ENCODE assay signal across 17 cellular contexts in genomic region chr15:59999558-60000112, GRCh38. TPM values are rescaled to one million over a fixed set of nuclear protein-coding genes. Genes with fewer than 3 reads are reported as not detected.
DNase-seq lines count a peak whose midpoint lies in the region; ATAC-seq and TF ChIP-seq lines count a peak whose summit lies in the region.
"Had no signal": no experiment of that assay in that cellular context is flagged by ENCODE, and none has a peak within 500 bp of the region (broad histone marks: within the 10 kb centered on the region; RNA-seq: fewer than 3 reads in every experiment).

No MANE protein-coding gene starts in this region.

- peak overlapping the region; percentile 58 for H3K27ac Mint-ChIP-seq in T-helper 1 cell treated with Interleukin-12 subunit alpha and Interleukin-12 subunit beta and Interleukin-4 antibody, amounts not matched to agents 30 μg/mL and 1 μg/mL, for 36 hours
- peak overlapping the region; percentile 63 for H3K27ac Mint-ChIP-seq in nephron progenitor cell

- H3K4me1 ChIP-seq in HUES64 (ENCODE audit: insufficient read depth, low read length): peaks cover 57% of the 10 kb centered on the region

- DNase-seq in T-helper 1 cell (no peak), ecto neural progenitor cell (ENCODE audit: low spot score) (peak; percentile 65), nephron progenitor cell (peak; percentile 26), NCI-H526 treated with DMSO at 0.1 percent for 48 hours (lab: John Stamatoyannopoulos, UW) (no peak)
- DNase-seq: ACHN; activated naive CD4-positive, alpha-beta T cell; GM23248; MG63; SHP77 treated with DMSO at 0.1 percent for 48 hours; stimulated activated CD4-positive, alpha-beta T cell treated with anti-CD3 and anti-CD28 coated beads, Interleukin-1b, Interleukin-23, amount 100 ng/mL, for 48 hours had no signal

- peaks cover 17% of the 10 kb centered on the region for H3K9me3 Mint-ChIP-seq in T-helper 1 cell treated with Interleukin-12 subunit alpha and Interleukin-12 subunit beta and Interleukin-4 antibody, amounts not matched to agents 30 μg/mL and 1 μg/mL, for 36 hours
- H3K9me3 Mint-ChIP-seq in nephron progenitor cell: no peaks in the 10 kb centered on the region

- peaks cover 22% of the 10 kb centered on the region for H3K36me3 Mint-ChIP-seq in T-helper 1 cell treated with Interleukin-12 subunit alpha and Interleukin-12 subunit beta and Interleukin-4 antibody, amounts not matched to agents 30 μg/mL and 1 μg/mL, for 36 hours (ENCODE audit: low read depth)
- no peaks in the 10 kb centered on the region for H3K36me3 Mint-ChIP-seq in nephron progenitor cell (ENCODE audit: low read depth)

- ATAC-seq in GM19328 (IDR thresholded peaks at IDR 0.05; ENCODE audit: unreplicated experiment): no peak
- ATAC-seq in HG02678 (IDR thresholded peaks at IDR 0.05; ENCODE audit: unreplicated experiment): no peak

- H3K9me3 ChIP-seq in HUES64 (ENCODE audit: insufficient read depth, low read depth, low read length): no peaks in the 10 kb centered on the region
- H3K9me3 ChIP-seq: breast epithelium, MG63, right lobe of liver had no signal

- H3K9ac ChIP-seq in HUES64 (ENCODE audit: low read depth, low read length): peak overlapping the region; percentile 48
- H3K9ac ChIP-seq: GM23248 had no signal

- peaks cover 96% of the 10 kb centered on the region for H3K27me3 Mint-ChIP-seq in T-helper 1 cell treated with Interleukin-12 subunit alpha and Interleukin-12 subunit beta and Interleukin-4 antibody, amounts not matched to agents 30 μg/mL and 1 μg/mL, for 36 hours (ENCODE audit: low read depth)
- peaks cover 66% of the 10 kb centered on the region for H3K27me3 Mint-ChIP-seq in nephron progenitor cell (ENCODE audit: low read depth, poor library complexity)

- peak overlapping the region; percentile 62 for H3K4me3 ChIP-seq in HUES64 (ENCODE audit: low read length)
- H3K4me3 ChIP-seq: breast epithelium, GM23248, lung, MG63, right lobe of liver had no signal

- WGBS in HUES64: under 1% methylated on average over 29 of the region's 29 CpGs

- H3K27me3 ChIP-seq in HUES64 (ENCODE audit: insufficient read depth, low read length): peaks cover 96% of the 10 kb centered on the region

- peak overlapping the region; percentile 76; the same call in 1 of the 2 replicates for H3K27ac ChIP-seq in HUES64 (ENCODE audit: low read depth, low read length)
- H3K27ac ChIP-seq: breast epithelium, GM23248, right lobe of liver had no signal

- no peaks in the 10 kb centered on the region for H3K36me3 ChIP-seq in HUES64 (ENCODE audit: insufficient read depth, low read length)
- H3K36me3 ChIP-seq: breast epithelium, MG63, right lobe of liver had no signal

- H3K4me1 Mint-ChIP-seq in T-helper 1 cell treated with Interleukin-12 subunit alpha and Interleukin-12 subunit beta and Interleukin-4 antibody, amounts not matched to agents 30 μg/mL and 1 μg/mL, for 36 hours (ENCODE audit: low read depth): peaks cover 64% of the 10 kb centered on the region
- H3K4me1 Mint-ChIP-seq in nephron progenitor cell: peaks cover 85% of the 10 kb centered on the region

- no peak for TF ChIP-seq CTCF in nephron progenitor cell (IDR thresholded peaks at IDR 0.05)

- H3K4me3 Mint-ChIP-seq in T-helper 1 cell treated with Interleukin-12 subunit alpha and Interleukin-12 subunit beta and Interleukin-4 antibody, amounts not matched to agents 30 μg/mL and 1 μg/mL, for 36 hours: peak overlapping the region; percentile 7
- peak overlapping the region; percentile 93 for H3K4me3 Mint-ChIP-seq in nephron progenitor cell

RNA-seq across cellular contexts. Expression of gene FOXB1, which starts 4.5 kb away (rescaled TPM):
- polyA plus RNA-seq in HUES64 (2013, experiment 1 of 2): 16.4 TPM
- 23.1 TPM for polyA plus RNA-seq in HUES64 (2013, experiment 2 of 2)
- polyA plus RNA-seq: GM23248 had no signal

Comparison
In these comparisons a context has a peak if more than half of its experiments do, and no peak if none do; other contexts are left out.
1. DNase-seq: peak in ecto neural progenitor cell (single experiment) and nephron progenitor cell (single experiment); none in T-helper 1 cell (0 of 5) and NCI-H526 treated with DMSO at 0.1 percent for 48 hours (single experiment).